Comparison of ENCODE assay signal across 8 cellular contexts in the genomic region with DNA sequence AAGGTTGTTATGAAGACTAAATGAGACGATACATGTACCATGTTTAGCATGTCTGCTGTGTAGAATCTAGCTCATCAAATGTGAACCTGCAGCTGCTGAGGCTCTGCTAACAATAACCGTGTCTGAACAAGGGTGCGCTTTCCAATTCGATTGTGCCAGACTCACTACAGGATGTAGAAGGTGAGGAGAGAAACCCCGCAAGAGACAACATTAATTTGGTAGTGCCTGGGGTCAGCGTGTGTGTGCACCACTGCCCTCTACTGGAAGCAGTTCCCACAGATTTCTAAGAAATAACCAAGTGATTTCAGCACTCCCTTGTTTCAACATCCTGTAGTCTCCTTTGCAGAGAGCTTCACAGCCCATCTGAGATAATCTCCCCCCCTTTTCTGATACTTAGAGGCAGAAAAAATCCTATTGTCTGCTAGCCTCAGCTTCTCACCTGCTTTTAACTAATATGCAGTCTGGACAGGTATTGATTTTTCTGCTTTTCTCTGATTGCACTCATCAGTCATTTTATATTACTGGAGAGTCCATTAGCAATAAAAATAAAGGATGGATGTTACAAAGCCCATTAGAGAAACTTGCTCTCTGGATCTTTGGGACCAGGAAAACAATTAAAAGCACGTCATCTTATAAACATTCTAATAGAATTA.
DNase-seq lines count a peak whose midpoint lies in the region; ATAC-seq and TF ChIP-seq lines count a peak whose summit lies in the region.

No MANE protein-coding gene starts in this region.

- no peaks in the 10 kb centered on the region for H3K9me2 ChIP-seq in Loucy (replicated peaks; ENCODE audit: low read depth, low read length)

- peak overlapping the region; percentile 27 for H3K9ac ChIP-seq in Loucy (ENCODE audit: low read depth, low read length, poor library complexity, severe bottlenecking)

- ATAC-seq in GM19463 (IDR thresholded peaks at IDR 0.05; ENCODE audit: unreplicated experiment) (peak; percentile 58), SK-N-SH treated with all-trans-retinoic acid at 6 μM for 48 hours (peak; percentile 90), Right ventricle myocardium superior (ENCODE audit: poor library complexity) (peak; percentile 77)

- H3K9me3 Mint-ChIP-seq in CD14-positive monocyte, result no peaks in the 10 kb centered on the region
- H3K9me3 Mint-ChIP-seq in activated naive CD4-positive, alpha-beta T cell treated with anti-CD3 and anti-CD28 coated beads, Interleukin-2, amount 10 ng/mL, durations not matched to agents 7 days and 5 days, result no peaks in the 10 kb centered on the region

- H3K79me2 ChIP-seq in Loucy (ENCODE audit: insufficient read depth, low read length), result no peaks in the 10 kb centered on the region

- TF ChIP-seq CTCF in CD14-positive monocyte (IDR thresholded peaks at IDR 0.05) (peak; percentile 75), Loucy (conservative IDR thresholded peaks at IDR 0.05; ENCODE audit: low read length) (peak; percentile 89)

- H3K27ac Mint-ChIP-seq in CD14-positive monocyte, result no peak overlapping the region
- H3K27ac Mint-ChIP-seq in activated naive CD4-positive, alpha-beta T cell treated with anti-CD3 and anti-CD28 coated beads, Interleukin-2, amount 10 ng/mL, durations not matched to agents 7 days and 5 days, result peak overlapping the region; percentile 1

- intact Hi-C loops in CD14-positive monocyte (cut with micrococcal nuclease), result loop anchor here (5.0 to 10.0 kb wide), 4 partner anchors 81 to 451 kb away; partner anchors contain the start of gene BACH2 (in 2 of the 2)
- intact Hi-C loops in Right ventricle myocardium superior (cut with DNase I), result loop anchor here (5.0 to 10.0 kb wide), 2 partner anchors 96 to 299 kb away; partner anchors contain the start of gene BACH2

- CTCF ChIA-PET in activated naive CD4-positive, alpha-beta T cell treated with anti-CD3 and anti-CD28 coated beads, Interleukin-2, amount 10 ng/mL, durations not matched to agents 7 days and 5 days (lab: Charles Lee), result interaction anchor here (0.6 to 3.9 kb wide), 44 partner anchors 9 to 453 kb away, joined by 3 to 89 read pairs (median 4); partner anchors contain the start of gene BACH2

- H3K4me3 ChIP-seq in Loucy (ENCODE audit: low read length, poor library complexity, severe bottlenecking), result no peak overlapping the region

- DNase-seq in CD14-positive monocyte (ENCODE audit: low spot score), result no peak
- peak; percentile 85 for DNase-seq in activated naive CD4-positive, alpha-beta T cell treated with anti-CD3 and anti-CD28 coated beads, Interleukin-2, amount 10 ng/mL, durations not matched to agents 7 days and 5 days
- no peak for DNase-seq in Right ventricle myocardium superior
- peak; percentile 75 for DNase-seq in retina
- DNase-seq in mesenteric fat pad (ENCODE audit: low spot score), result no peak

- peaks cover 2% of the 10 kb centered on the region for H3K4me1 Mint-ChIP-seq in CD14-positive monocyte
- H3K4me1 Mint-ChIP-seq in activated naive CD4-positive, alpha-beta T cell treated with anti-CD3 and anti-CD28 coated beads, Interleukin-2, amount 10 ng/mL, durations not matched to agents 7 days and 5 days, result peaks cover 55% of the 10 kb centered on the region

- H3K27me3 ChIP-seq in Loucy (ENCODE audit: insufficient read depth, low read length, poor library complexity, severe bottlenecking), result no peaks in the 10 kb centered on the region

- H2AFZ ChIP-seq in Loucy (ENCODE audit: low read length), result peak overlapping the region; percentile 31; the same call in 1 of the 2 replicates

- H3K4me1 ChIP-seq in Loucy (ENCODE audit: insufficient read depth, low read length, poor library complexity, severe bottlenecking), result peaks cover 53% of the 10 kb centered on the region

- H3K36me3 ChIP-seq in Loucy (ENCODE audit: insufficient read depth, low read length), result no peaks in the 10 kb centered on the region

- H3F3A ChIP-seq in Loucy (ENCODE audit: low read depth), result peaks cover 3% of the 10 kb centered on the region

- H3K27me3 Mint-ChIP-seq in CD14-positive monocyte (ENCODE audit: low read depth in 3 of 3), result peaks cover 0 to 5% (median 3%) of the 10 kb centered on the region in 3 donors
- no peaks in the 10 kb centered on the region for H3K27me3 Mint-ChIP-seq in activated naive CD4-positive, alpha-beta T cell treated with anti-CD3 and anti-CD28 coated beads, Interleukin-2, amount 10 ng/mL, durations not matched to agents 7 days and 5 days

- no peak overlapping the region for H3K4me3 Mint-ChIP-seq in CD14-positive monocyte
- no peak overlapping the region for H3K4me3 Mint-ChIP-seq in activated naive CD4-positive, alpha-beta T cell treated with anti-CD3 and anti-CD28 coated beads, Interleukin-2, amount 10 ng/mL, durations not matched to agents 7 days and 5 days

- no peaks in the 10 kb centered on the region for H3K9me3 ChIP-seq in Loucy (ENCODE audit: insufficient read depth, low read depth, low read length)

- H4K20me1 ChIP-seq in Loucy (ENCODE audit: insufficient read depth, low read length, poor library complexity, severe bottlenecking), result no peaks in the 10 kb centered on the region

- peak overlapping the region; percentile 24 for H3K4me2 ChIP-seq in Loucy (ENCODE audit: low read depth, low read length, poor library complexity, severe bottlenecking)

- H3K36me3 Mint-ChIP-seq in CD14-positive monocyte, result no peaks in the 10 kb centered on the region
- no peaks in the 10 kb centered on the region for H3K36me3 Mint-ChIP-seq in activated naive CD4-positive, alpha-beta T cell treated with anti-CD3 and anti-CD28 coated beads, Interleukin-2, amount 10 ng/mL, durations not matched to agents 7 days and 5 days

TF ChIP-seq in SK-N-SH treated with all-trans-retinoic acid at 6 μM for 48 hours, 23 proteins besides CTCF, POLR2A, EP300 and RAD21 (continues in another document):
- TF ChIP-seq ESRRG (CRISPR knock-in tag; IDR thresholded peaks at IDR 0.05) (no peak), RARB (CRISPR knock-in tag; IDR thresholded peaks at IDR 0.05) (no peak), PPARA (CRISPR knock-in tag; IDR thresholded peaks at IDR 0.05; ENCODE audit: borderline replicate concordance) (no peak), ZFP30 (CRISPR knock-in tag; IDR thresholded peaks at IDR 0.05) (no peak), OSR1 (CRISPR knock-in tag; IDR thresholded peaks at IDR 0.05) (no peak), BACH2 (CRISPR knock-in tag; IDR thresholded peaks at IDR 0.05; ENCODE audit: borderline replicate concordance) (no peak), ZNF70 (CRISPR knock-in tag; IDR thresholded peaks at IDR 0.05) (no peak)
- TF ChIP-seq, protein P1, sequence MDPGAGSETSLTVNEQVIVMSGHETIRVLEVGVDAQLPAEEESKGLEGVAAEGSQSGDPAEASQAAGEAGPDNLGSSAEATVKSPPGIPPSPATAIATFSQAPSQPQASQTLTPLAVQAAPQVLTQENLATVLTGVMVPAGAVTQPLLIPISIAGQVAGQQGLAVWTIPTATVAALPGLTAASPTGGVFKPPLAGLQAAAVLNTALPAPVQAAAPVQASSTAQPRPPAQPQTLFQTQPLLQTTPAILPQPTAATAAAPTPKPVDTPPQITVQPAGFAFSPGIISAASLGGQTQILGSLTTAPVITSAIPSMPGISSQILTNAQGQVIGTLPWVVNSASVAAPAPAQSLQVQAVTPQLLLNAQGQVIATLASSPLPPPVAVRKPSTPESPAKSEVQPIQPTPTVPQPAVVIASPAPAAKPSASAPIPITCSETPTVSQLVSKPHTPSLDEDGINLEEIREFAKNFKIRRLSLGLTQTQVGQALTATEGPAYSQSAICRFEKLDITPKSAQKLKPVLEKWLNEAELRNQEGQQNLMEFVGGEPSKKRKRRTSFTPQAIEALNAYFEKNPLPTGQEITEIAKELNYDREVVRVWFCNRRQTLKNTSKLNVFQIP (CRISPR knock-in tag; IDR thresholded peaks at IDR 0.05; ENCODE audit: borderline replicate concordance, low read depth), result no peak
- TF ChIP-seq, protein P2, sequence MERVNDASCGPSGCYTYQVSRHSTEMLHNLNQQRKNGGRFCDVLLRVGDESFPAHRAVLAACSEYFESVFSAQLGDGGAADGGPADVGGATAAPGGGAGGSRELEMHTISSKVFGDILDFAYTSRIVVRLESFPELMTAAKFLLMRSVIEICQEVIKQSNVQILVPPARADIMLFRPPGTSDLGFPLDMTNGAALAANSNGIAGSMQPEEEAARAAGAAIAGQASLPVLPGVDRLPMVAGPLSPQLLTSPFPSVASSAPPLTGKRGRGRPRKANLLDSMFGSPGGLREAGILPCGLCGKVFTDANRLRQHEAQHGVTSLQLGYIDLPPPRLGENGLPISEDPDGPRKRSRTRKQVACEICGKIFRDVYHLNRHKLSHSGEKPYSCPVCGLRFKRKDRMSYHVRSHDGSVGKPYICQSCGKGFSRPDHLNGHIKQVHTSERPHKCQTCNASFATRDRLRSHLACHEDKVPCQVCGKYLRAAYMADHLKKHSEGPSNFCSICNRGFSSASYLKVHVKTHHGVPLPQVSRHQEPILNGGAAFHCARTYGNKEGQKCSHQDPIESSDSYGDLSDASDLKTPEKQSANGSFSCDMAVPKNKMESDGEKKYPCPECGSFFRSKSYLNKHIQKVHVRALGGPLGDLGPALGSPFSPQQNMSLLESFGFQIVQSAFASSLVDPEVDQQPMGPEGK (CRISPR knock-in tag; IDR thresholded peaks at IDR 0.05; ENCODE audit: borderline replicate concordance), result no peak
- TF ChIP-seq, protein P3, sequence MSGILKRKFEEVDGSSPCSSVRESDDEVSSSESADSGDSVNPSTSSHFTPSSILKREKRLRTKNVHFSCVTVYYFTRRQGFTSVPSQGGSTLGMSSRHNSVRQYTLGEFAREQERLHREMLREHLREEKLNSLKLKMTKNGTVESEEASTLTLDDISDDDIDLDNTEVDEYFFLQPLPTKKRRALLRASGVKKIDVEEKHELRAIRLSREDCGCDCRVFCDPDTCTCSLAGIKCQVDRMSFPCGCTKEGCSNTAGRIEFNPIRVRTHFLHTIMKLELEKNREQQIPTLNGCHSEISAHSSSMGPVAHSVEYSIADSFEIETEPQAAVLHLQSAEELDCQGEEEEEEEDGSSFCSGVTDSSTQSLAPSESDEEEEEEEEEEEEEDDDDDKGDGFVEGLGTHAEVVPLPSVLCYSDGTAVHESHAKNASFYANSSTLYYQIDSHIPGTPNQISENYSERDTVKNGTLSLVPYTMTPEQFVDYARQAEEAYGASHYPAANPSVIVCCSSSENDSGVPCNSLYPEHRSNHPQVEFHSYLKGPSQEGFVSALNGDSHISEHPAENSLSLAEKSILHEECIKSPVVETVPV (CRISPR knock-in tag; IDR thresholded peaks at IDR 0.05), result no peak
- TF ChIP-seq, protein P4, sequence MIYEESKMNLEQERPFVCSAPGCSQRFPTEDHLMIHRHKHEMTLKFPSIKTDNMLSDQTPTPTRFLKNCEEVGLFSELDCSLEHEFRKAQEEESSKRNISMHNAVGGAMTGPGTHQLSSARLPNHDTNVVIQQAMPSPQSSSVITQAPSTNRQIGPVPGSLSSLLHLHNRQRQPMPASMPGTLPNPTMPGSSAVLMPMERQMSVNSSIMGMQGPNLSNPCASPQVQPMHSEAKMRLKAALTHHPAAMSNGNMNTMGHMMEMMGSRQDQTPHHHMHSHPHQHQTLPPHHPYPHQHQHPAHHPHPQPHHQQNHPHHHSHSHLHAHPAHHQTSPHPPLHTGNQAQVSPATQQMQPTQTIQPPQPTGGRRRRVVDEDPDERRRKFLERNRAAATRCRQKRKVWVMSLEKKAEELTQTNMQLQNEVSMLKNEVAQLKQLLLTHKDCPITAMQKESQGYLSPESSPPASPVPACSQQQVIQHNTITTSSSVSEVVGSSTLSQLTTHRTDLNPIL (CRISPR knock-in tag; IDR thresholded peaks at IDR 0.05; ENCODE audit: low read depth), result no peak

Comparison
In these comparisons a context has a peak if more than half of its experiments do, and no peak if none do; other contexts are left out.
1. DNase-seq: peak in activated naive CD4-positive, alpha-beta T cell treated with anti-CD3 and anti-CD28 coated beads, Interleukin-2, amount 10 ng/mL, durations not matched to agents 7 days and 5 days (single experiment) and retina (single experiment); none in CD14-positive monocyte (single experiment), Right ventricle myocardium superior (single experiment) and mesenteric fat pad (single experiment).
2. Peak in every context shown above with its lines, with median percentiles within 50 percentile points of each other: ATAC-seq.